In the genomic region with DNA sequence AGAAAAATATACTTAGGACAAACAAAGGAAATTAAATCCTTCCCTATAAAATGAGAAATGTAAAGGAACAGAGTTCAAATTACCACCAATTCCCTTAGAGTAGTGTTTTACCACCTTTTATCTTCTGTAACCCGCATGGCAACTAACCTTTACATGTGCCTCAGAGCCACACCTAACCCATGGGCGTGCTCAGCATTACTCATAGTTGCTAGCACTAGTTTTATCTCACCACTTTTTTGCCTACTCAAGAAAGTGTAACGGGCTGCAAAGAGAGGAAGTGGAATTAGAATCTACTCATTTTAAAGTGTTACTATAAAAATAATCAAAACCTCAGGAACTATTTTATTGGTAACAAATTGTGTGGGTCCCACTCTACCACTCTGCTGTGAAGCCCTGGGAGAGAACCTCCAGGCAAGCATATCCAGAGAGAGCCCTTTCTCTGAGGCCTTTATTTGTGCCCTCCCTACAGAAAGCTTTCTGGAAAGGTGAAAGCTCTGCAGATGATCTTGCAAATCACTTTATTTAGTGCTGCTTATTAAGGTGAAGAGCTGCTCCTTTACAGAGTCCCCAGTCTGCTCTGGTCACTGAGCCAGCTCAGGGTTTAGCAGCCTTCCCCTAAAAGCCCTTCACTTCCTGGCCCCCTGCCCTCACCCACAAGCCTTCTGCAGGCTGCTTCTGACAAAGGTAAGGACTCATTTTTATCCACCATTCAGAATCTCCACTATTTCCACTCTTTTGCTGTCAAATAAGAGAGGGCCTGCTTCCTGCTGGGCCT, we compare ENCODE assay signal across 8 cellular contexts.
DNase-seq lines count a peak whose midpoint lies in the region; ATAC-seq and TF ChIP-seq lines count a peak whose summit lies in the region.

No MANE protein-coding gene starts in this region.

- H3K27ac ChIP-seq in WERI-Rb-1 (no peak overlapping the region), epithelial cell of prostate (no peak overlapping the region)

- peak; percentile 52 for DNase-seq in WERI-Rb-1
- peak; percentile 40 for DNase-seq in epithelial cell of prostate (ENCODE audit: low read depth, low spot score)
- DNase-seq in stimulated activated CD8-positive, alpha-beta memory T cell treated with anti-CD3 and anti-CD28 coated beads, Interleukin-7, amount 100 ng/mL, for 1 hour (ENCODE audit: low read depth in 2 of 2): peak; percentile 9 to 23
- no peak for DNase-seq in HuH-7 (ENCODE audit: low spot score)
- no peak for DNase-seq in left lobe of liver (ENCODE audit: low spot score)
- no peak for DNase-seq in NCI-H1436 treated with DMSO at 0.1 percent for 48 hours (lab: John Stamatoyannopoulos, UW)

- ATAC-seq in GM19023 (IDR thresholded peaks at IDR 0.05; ENCODE audit: unreplicated experiment) (peak; percentile 77), HG03066 (IDR thresholded peaks at IDR 0.05; ENCODE audit: low read depth, unreplicated experiment) (peak; percentile 94), left lobe of liver (no peak)

- H3K4me3 ChIP-seq in WERI-Rb-1 (ENCODE audit: low read depth, low read length): no peak overlapping the region

- no peaks in the 10 kb centered on the region for H3K36me3 ChIP-seq in WERI-Rb-1

- TF ChIP-seq CTCF in WERI-Rb-1 (IDR thresholded peaks at IDR 0.05; ENCODE audit: low read depth, low read length): no peak

- H3K27me3 ChIP-seq in WERI-Rb-1 (ENCODE audit: insufficient read depth, low read depth, severe bottlenecking): no peaks in the 10 kb centered on the region

- no peaks in the 10 kb centered on the region for H3K9me3 ChIP-seq in WERI-Rb-1 (ENCODE audit: severe bottlenecking)

Comparison
In these comparisons a context has a peak if more than half of its experiments do, and no peak if none do; other contexts are left out.
1. DNase-seq: peak in WERI-Rb-1 (single experiment), epithelial cell of prostate (single experiment) and stimulated activated CD8-positive, alpha-beta memory T cell treated with anti-CD3 and anti-CD28 coated beads, Interleukin-7, amount 100 ng/mL, for 1 hour (2 of 2); none in HuH-7 (single experiment), left lobe of liver (single experiment) and NCI-H1436 treated with DMSO at 0.1 percent for 48 hours (single experiment).